ENCODE assay signal across 19 cellular contexts in the genomic region with DNA sequence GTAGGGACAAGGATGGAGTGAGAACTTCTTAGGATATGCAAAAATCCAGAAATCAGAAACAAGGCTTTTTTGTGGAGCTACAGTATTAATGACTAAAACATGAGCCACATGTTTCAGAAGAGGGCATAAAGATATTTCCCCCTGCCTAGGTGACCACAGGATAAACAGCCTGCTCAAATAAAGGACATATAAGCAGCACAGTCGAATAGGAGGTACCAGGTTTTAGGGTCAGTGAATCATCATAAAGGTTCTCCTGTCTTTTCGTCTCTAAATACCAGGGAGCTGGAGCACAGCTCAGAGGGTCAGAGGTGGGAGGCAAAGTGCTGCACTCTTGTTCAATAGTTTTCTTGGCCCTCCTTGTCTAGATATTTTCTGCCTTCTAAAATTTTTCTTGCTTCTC.
DNase-seq lines count a peak whose midpoint lies in the region; ATAC-seq, FAIRE-seq and TF ChIP-seq lines count a peak whose summit lies in the region.
"Had no signal": no experiment of that assay in that cellular context is flagged by ENCODE, and none has a peak within 500 bp of the region (broad histone marks: within the 10 kb centered on the region; RNA-seq: fewer than 3 reads in every experiment).

No MANE protein-coding gene starts in this region.

- TF ChIP-seq POLR2A in HCT116 (IDR thresholded peaks at IDR 0.05; ENCODE audit: borderline replicate concordance, extremely low read depth, insufficient read depth, insufficient read length) (no peak), H1 (IDR thresholded peaks at IDR 0.05; ENCODE audit: control extremely low read depth in 1 of 2, low read depth in 2 of 2, low read length in 2 of 2) (no peak)

- H2BK20ac ChIP-seq in H1 (ENCODE audit: low read length) = no peak overlapping the region

- H4K5ac ChIP-seq in H1 (ENCODE audit: insufficient read length, low read depth, low read length) = no peak overlapping the region

- no peaks in the 10 kb centered on the region for H3K79me1 ChIP-seq in H1 (ENCODE audit: low read depth, low read length)

- H3K27me3 Mint-ChIP-seq in neural crest cell (ENCODE audit: low read depth) = no peaks in the 10 kb centered on the region

- POLR2A ChIA-PET in HCT116 (lab: Charles Lee) = interaction anchor here (1.7 kb wide), 1 partner anchor 10 kb away, joined by 6 read pairs; no protein-coding TSS in a partner anchor
- POLR2A ChIA-PET in H1 (lab: Charles Lee; ENCODE audit: partially characterized antibody) = no interaction called here

- no peak overlapping the region for H3K4ac ChIP-seq in H1 (replicated peaks; ENCODE audit: insufficient read length, low read depth, low read length)

- H3K56ac ChIP-seq in H1 (replicated peaks; ENCODE audit: insufficient read length, low read depth, low read length) = peak overlapping the region; percentile 3

- ATAC-seq in HCT116 = peak; percentile 62
- ATAC-seq in left colon = no peak
- no peak for ATAC-seq in HG02610 (IDR thresholded peaks at IDR 0.05; ENCODE audit: unreplicated experiment)
- no peak for ATAC-seq in HG02938 (IDR thresholded peaks at IDR 0.05; ENCODE audit: unreplicated experiment)

- H3K4me1 ChIP-seq in HCT116 (ENCODE audit: control insufficient read depth in 1 of 2, insufficient read depth in 2 of 2, low read length in 2 of 2) = peaks cover 38 to 66% of the 10 kb centered on the region in 2 experiments
- H3K4me1 ChIP-seq in H1 (replicated peaks in 1 of 4; ENCODE audit: control insufficient read depth in 3 of 4, insufficient read depth in 4 of 4, low read length in 3 of 4) = peaks cover 0 to 4% (median 2%) of the 10 kb centered on the region in 4 experiments; a peak in 3 of 7 replicates
- H3K4me1 ChIP-seq: BE2C had no signal

- CTCF ChIA-PET in HCT116 (lab: Charles Lee) = no interaction called here
- CTCF ChIA-PET in H1 (lab: Charles Lee; ENCODE audit: partially characterized antibody) = interaction anchor here (1.5 kb wide), 1 partner anchor 16 kb away, joined by 3 read pairs; no protein-coding TSS in a partner anchor

- H3K9me3 ChIP-seq in HCT116 (ENCODE audit: control insufficient read depth in 1 of 2, insufficient read depth in 1 of 2, low read depth in 1 of 2, low read length in 2 of 2) (no peaks in the 10 kb centered on the region), H1 (ENCODE audit: insufficient read depth in 2 of 2, low read depth in 1 of 2, low read length in 1 of 2) (peaks cover 5 to 9% of the 10 kb centered on the region in 2 experiments; a peak in 2 of 4 replicates)
- H3K9me3 ChIP-seq: BE2C had no signal

- H4K20me1 ChIP-seq in HCT116 (ENCODE audit: insufficient read depth) = no peaks in the 10 kb centered on the region
- no peaks in the 10 kb centered on the region for H4K20me1 ChIP-seq in H1 (replicated peaks in 1 of 2; ENCODE audit: control insufficient read depth in 1 of 2, insufficient read depth in 2 of 2, low read length in 2 of 2)

- H3K27ac ChIP-seq in HCT116 (ENCODE audit: low read depth, low read length) (peak overlapping the region; percentile 79), H1 (ENCODE audit: low read depth, low read length) (no peak overlapping the region)
- H3K27ac ChIP-seq: KMS-11 had no signal

- no peak for FAIRE-seq in H1 (lab: Jason Lieb, UNC)
- FAIRE-seq: A204.1 had no signal

- H3K27me3 ChIP-seq in HCT116 (ENCODE audit: insufficient read depth, low read length) = no peaks in the 10 kb centered on the region
- H3K27me3 ChIP-seq in H1 (replicated peaks in 1 of 4; ENCODE audit: control insufficient read depth in 3 of 4, extremely low read depth in 1 of 4, insufficient read depth in 3 of 4, low read length in 3 of 4) = no peaks in the 10 kb centered on the region
- H3K27me3 ChIP-seq: BE2C had no signal

- H3K4me2 ChIP-seq in HCT116 (ENCODE audit: low read length) (peak overlapping the region; percentile 31), H1 (ENCODE audit: insufficient read depth in 1 of 2, low read depth in 2 of 2, low read length in 2 of 2) (no peak overlapping the region)
- H3K4me2 ChIP-seq: KMS-11 had no signal

- H2AK5ac ChIP-seq in H1 (ENCODE audit: low read depth, low read length) = no peak overlapping the region

- no peak overlapping the region for H2BK12ac ChIP-seq in H1 (ENCODE audit: low read depth, low read length)

- WGBS in H1 (ENCODE audit: extremely low coverage in 1 of 2, insufficient coverage in 1 of 2, insufficient read length in 1 of 2, insufficient replicate concordance in 2 of 2, low coverage in 1 of 2, low lambda C conversion rate in 2 of 2, missing lambda C conversion rate in 1 of 2), 2 experiments = 97% methylated on average over 2 of the region's 2 CpGs; no CpG with 5 or more reads in 1 of the 2 experiments

- TF ChIP-seq RAD21 in HCT116 (IDR thresholded peaks at IDR 0.05; ENCODE audit: low read depth) (no peak), H1 (IDR thresholded peaks at IDR 0.05 in 1 of 2, conservative IDR thresholded peaks at IDR 0.05 in 1 of 2; ENCODE audit: low read depth in 2 of 2, low read length in 2 of 2) (no peak)

- DNase-seq in HCT116 (ENCODE audit: low read depth, low spot score) (no peak), LHCN-M2 (ENCODE audit: low read depth) (peak; percentile 50), H1 (ENCODE audit: low read depth in 1 of 2, low spot score in 2 of 2) (no peak), neural crest cell (ENCODE audit: low read depth, low spot score) (no peak), left colon (no peak), COLO829 (ENCODE audit: low spot score) (no peak)
- DNase-seq: ACHN; BE2C; C1 segment of cervical spinal cord; CD4-positive, CD25-positive, alpha-beta regulatory T cell; DMS79 treated with DMSO at 0.1 percent for 48 hours; GF-D8; GOT3; H9; HFFc6 had no signal

- H3K9ac ChIP-seq in HCT116 (ENCODE audit: low read length) = peak overlapping the region; percentile 46
- H3K9ac ChIP-seq in H1 (replicated peaks in 1 of 4; ENCODE audit: extremely low read depth in 1 of 4, low read depth in 3 of 4, low read length in 3 of 4) = no peak overlapping the region
- H3K9ac ChIP-seq: KMS-11 had no signal

- H2BK5ac ChIP-seq in H1 (ENCODE audit: low read depth, low read length) = no peak overlapping the region

- H3K4me3 Mint-ChIP-seq in neural crest cell = no peak overlapping the region
- H3K4me3 Mint-ChIP-seq: CD4-positive, CD25-positive, alpha-beta regulatory T cell; H9; HFFc6 had no signal

- TF ChIP-seq CTCF in HCT116 (IDR thresholded peaks at IDR 0.05 in 2 of 3, conservative IDR thresholded peaks at IDR 0.05 in 1 of 3; ENCODE audit: borderline replicate concordance in 1 of 3, insufficient read depth in 1 of 3, low read depth in 2 of 3, low read length in 2 of 3) = no peak
- TF ChIP-seq CTCF in H1 (IDR thresholded peaks at IDR 0.05; ENCODE audit: control extremely low read depth in 1 of 3, insufficient read depth in 1 of 3, low read depth in 1 of 3, low read length in 3 of 3) = no peak
- no peak for TF ChIP-seq CTCF in neural crest cell (conservative IDR thresholded peaks at IDR 0.05)

- no peak overlapping the region for H2BK15ac ChIP-seq in H1 (ENCODE audit: low read length)

- peaks cover 16% of the 10 kb centered on the region for H3K9me3 Mint-ChIP-seq in neural crest cell

- no peaks in the 10 kb centered on the region for H3K23me2 ChIP-seq in H1 (ENCODE audit: low read depth, low read length)

- H4K91ac ChIP-seq in H1 (replicated peaks; ENCODE audit: insufficient read length, low read length) = no peak overlapping the region

- H3K18ac ChIP-seq in H1 (ENCODE audit: extremely low read depth, low read length) = no peak overlapping the region

- no TSS peak for BruUV-seq in HCT116 (replicated peaks; lab: Mats Ljungman, UMichigan)

- H3K36me3 ChIP-seq in HCT116 (ENCODE audit: control insufficient read depth in 1 of 2, insufficient read depth in 2 of 2, low read length in 2 of 2) = peaks cover 0 to 31% of the 10 kb centered on the region in 2 experiments; a peak in 2 of 4 replicates
- no peaks in the 10 kb centered on the region for H3K36me3 ChIP-seq in H1 (ENCODE audit: control insufficient read depth in 2 of 4, insufficient read depth in 4 of 4, low read length in 3 of 4)
- H3K36me3 ChIP-seq: BE2C had no signal

- no peaks in the 10 kb centered on the region for H3K36me3 Mint-ChIP-seq in neural crest cell (ENCODE audit: low read depth)
- H3K36me3 Mint-ChIP-seq: CD4-positive, CD25-positive, alpha-beta regulatory T cell had no signal

- no peaks in the 10 kb centered on the region; the same call in 1 of the 2 replicates for H3K79me2 ChIP-seq in HCT116 (ENCODE audit: insufficient read depth, low read length)
- no peaks in the 10 kb centered on the region for H3K79me2 ChIP-seq in H1 (ENCODE audit: control insufficient read depth in 1 of 2, insufficient read depth in 2 of 2, low read length in 2 of 2)

- H2AFZ ChIP-seq in HCT116 (ENCODE audit: low read depth, low read length, poor library complexity, severe bottlenecking) = no peak overlapping the region
- H2AFZ ChIP-seq in H1 (ENCODE audit: low read length) = no peak overlapping the region

- no peak overlapping the region for H4K8ac ChIP-seq in H1 (ENCODE audit: extremely low read depth, insufficient read depth, low read length)

- H2BK120ac ChIP-seq in H1 (replicated peaks; ENCODE audit: low read depth, low read length) = no peak overlapping the region

- no peak overlapping the region for H3K23ac ChIP-seq in H1 (ENCODE audit: insufficient read length)

- H3K4me3 ChIP-seq in HCT116 (replicated peaks in 1 of 2; ENCODE audit: low read depth in 1 of 2, low read length in 2 of 2) (no peak overlapping the region), H1 (ENCODE audit: extremely low read depth in 1 of 4, insufficient read depth in 2 of 4, low read depth in 3 of 4, low read length in 4 of 4) (no peak overlapping the region)

- intact Hi-C loops in HCT116 (cut with micrococcal nuclease) (no loop called here), left colon (cut with DNase I, micrococcal nuclease) (no loop called here)

- TF ChIP-seq EP300 in H1 (IDR thresholded peaks at IDR 0.05; ENCODE audit: borderline replicate concordance in 1 of 2, low read depth in 2 of 2, low read length in 2 of 2) = no peak

- RAD21 ChIA-PET in HCT116 (lab: Charles Lee; ENCODE audit: low non-redundant PET in 1 of 2, low total read pairs in 2 of 2, uncharacterized antibody in 2 of 2, unreplicated experiment in 2 of 2) = no interaction called here

- peak overlapping the region; percentile 51 for H3K27ac Mint-ChIP-seq in neural crest cell (ENCODE audit: unreplicated experiment)
- H3K27ac Mint-ChIP-seq: CD4-positive, CD25-positive, alpha-beta regulatory T cell; H9; HFFc6 had no signal

- no peak overlapping the region for H3K14ac ChIP-seq in H1 (ENCODE audit: insufficient read length)

- peaks cover 3% of the 10 kb centered on the region for H3K4me1 Mint-ChIP-seq in neural crest cell
- H3K4me1 Mint-ChIP-seq: CD4-positive, CD25-positive, alpha-beta regulatory T cell had no signal

- no peaks in the 10 kb centered on the region for H3K9me2 ChIP-seq in HCT116 (ENCODE audit: insufficient read depth)

TF ChIP-seq in HCT116, 20 proteins besides CTCF, POLR2A, EP300 and RAD21 (continues in another document):
- TF ChIP-seq EZH2 (IDR thresholded peaks at IDR 0.05) (no peak), CBX3 (IDR thresholded peaks at IDR 0.05; ENCODE audit: low read depth) (no peak), FOSL1 (IDR thresholded peaks at IDR 0.05; ENCODE audit: low read depth) (no peak)

TF ChIP-seq in H1, 55 proteins besides CTCF, POLR2A, EP300 and RAD21 (continues in another document):
- TF ChIP-seq FOSL1 (IDR thresholded peaks at IDR 0.05; ENCODE audit: insufficient read depth, low read depth, low read length) = no peak
- TF ChIP-seq EZH2 (IDR thresholded peaks at IDR 0.05; ENCODE audit: low read depth, low read length, severe bottlenecking) = no peak
- no peak for TF ChIP-seq SUZ12 (IDR thresholded peaks at IDR 0.05; ENCODE audit: low read length)
